Comparison of ENCODE assay signal across 21 cellular contexts in the genomic region with DNA sequence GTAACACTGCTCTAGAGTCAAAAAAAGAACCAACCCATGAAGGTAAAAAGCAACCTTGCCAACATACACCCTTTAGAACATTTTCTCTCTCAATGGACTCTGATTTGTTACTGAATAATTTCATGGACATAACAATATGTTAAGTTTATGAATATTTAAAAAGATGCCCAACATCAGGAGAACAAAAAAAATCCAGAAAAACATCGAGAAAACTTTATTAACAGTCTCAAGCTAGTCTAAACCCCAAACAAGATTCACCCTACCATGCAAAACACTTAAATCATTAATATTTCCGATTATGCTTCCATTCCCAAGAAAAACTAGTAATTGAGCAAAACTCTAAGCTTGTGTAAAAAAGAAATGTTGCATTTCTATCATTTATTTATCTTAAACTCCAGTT. TPM values are rescaled to one million over a fixed set of nuclear protein-coding genes. Genes with fewer than 3 reads are reported as not detected.
DNase-seq lines count a peak whose midpoint lies in the region; ATAC-seq, FAIRE-seq and TF ChIP-seq lines count a peak whose summit lies in the region.
"Had no signal": no experiment of that assay in that cellular context is flagged by ENCODE, and none has a peak within 500 bp of the region (broad histone marks: within the 10 kb centered on the region; RNA-seq: fewer than 3 reads in every experiment).

No MANE protein-coding gene starts in this region.

- TF ChIP-seq RAD21 in GM12878 (IDR thresholded peaks at IDR 0.05; ENCODE audit: insufficient read depth, low read depth, low read length) (no peak), SK-N-SH (IDR thresholded peaks at IDR 0.05; ENCODE audit: low read length) (no peak)

- peaks cover 7% of the 10 kb centered on the region for H3F3A ChIP-seq in SK-N-SH (replicated peaks; ENCODE audit: insufficient read depth)

- H4K20me1 ChIP-seq in BLaER1 (no peaks in the 10 kb centered on the region), Karpas-422 (ENCODE audit: insufficient read depth, low read depth, low read length) (peaks cover 45% of the 10 kb centered on the region), GM12878 (ENCODE audit: control insufficient read depth, insufficient read depth) (no peaks in the 10 kb centered on the region), SK-N-SH (ENCODE audit: insufficient read depth) (no peaks in the 10 kb centered on the region)

- RAD21 ChIA-PET in GM12878 (lab: Charles Lee; ENCODE audit: unreplicated experiment): interaction anchor here (1.0 to 1.9 kb wide), 5 partner anchors 22 to 48 kb away, joined by 4 to 5 read pairs (median 4); no protein-coding TSS in a partner anchor

- H3K9me2 ChIP-seq in Karpas-422 (replicated peaks; ENCODE audit: insufficient read depth, low read length) (no peaks in the 10 kb centered on the region), SK-N-SH (no peaks in the 10 kb centered on the region)

- H3K4me3 ChIP-seq in BLaER1 (peak overlapping the region; percentile 55), Karpas-422 (ENCODE audit: low read length) (peak overlapping the region; percentile 44), GM12878 (peak overlapping the region; percentile 30), SK-N-SH (ENCODE audit: low read depth in 2 of 2, low read length in 1 of 2) (no peak overlapping the region)
- H3K4me3 ChIP-seq: GM23248, PC-9, SJSA1 had no signal

- H3K9ac ChIP-seq in BLaER1 (peak overlapping the region; percentile 61), Karpas-422 (ENCODE audit: low read length) (peak overlapping the region; percentile 38), GM12878 (ENCODE audit: control insufficient read depth, insufficient read depth, low read length) (no peak overlapping the region), SK-N-SH (no peak overlapping the region)
- H3K9ac ChIP-seq: GM23248 had no signal

- H3K36me3 Mint-ChIP-seq in nephron (ENCODE audit: low read depth): no peaks in the 10 kb centered on the region

- H2AFZ ChIP-seq in Karpas-422 (ENCODE audit: low read length): no peak overlapping the region
- H2AFZ ChIP-seq in GM12878 (ENCODE audit: control insufficient read depth, low read depth, low read length): no peak overlapping the region
- no peak overlapping the region for H2AFZ ChIP-seq in SK-N-SH (ENCODE audit: low read depth)
- H2AFZ ChIP-seq: GM23248, PC-9 had no signal

- H3K9me3 ChIP-seq in BLaER1: peaks cover 13% of the 10 kb centered on the region
- H3K9me3 ChIP-seq in Karpas-422 (ENCODE audit: low read length): no peaks in the 10 kb centered on the region
- peaks cover 2% of the 10 kb centered on the region; the same call in 2 of the 3 replicates for H3K9me3 ChIP-seq in GM12878 (replicated peaks; ENCODE audit: control insufficient read depth, insufficient read depth, low read length)
- no peaks in the 10 kb centered on the region for H3K9me3 ChIP-seq in SK-N-SH
- H3K9me3 ChIP-seq: SJSA1 had no signal

- TF ChIP-seq EP300 in GM12878 (IDR thresholded peaks at IDR 0.05; ENCODE audit: borderline replicate concordance in 1 of 2, control insufficient read depth in 1 of 2, low read depth in 2 of 2, low read length in 2 of 2): no peak
- no peak for TF ChIP-seq EP300 in SK-N-SH (IDR thresholded peaks at IDR 0.05; ENCODE audit: borderline replicate concordance in 1 of 2, low read depth in 1 of 2, low read length in 1 of 2)

- peaks cover 55% of the 10 kb centered on the region for H3K4me1 ChIP-seq in BLaER1
- peaks cover 100% of the 10 kb centered on the region for H3K4me1 ChIP-seq in Karpas-422 (ENCODE audit: low read length)
- peaks cover 38% of the 10 kb centered on the region for H3K4me1 ChIP-seq in GM12878 (ENCODE audit: control insufficient read depth, insufficient read depth, low read length)
- H3K4me1 ChIP-seq in SK-N-SH (ENCODE audit: control insufficient read depth in 1 of 2, insufficient read depth in 2 of 2, low read depth in 1 of 2, low read length in 1 of 2): peaks cover 2 to 11% of the 10 kb centered on the region in 2 experiments; a peak in 3 of 4 replicates
- H3K4me1 ChIP-seq: SJSA1 had no signal

- peak overlapping the region; percentile 33 to 82 (median 46) for H3K27ac Mint-ChIP-seq in nephron

- H3K36me3 ChIP-seq in BLaER1: 0 out of 2 replicates have a peak, but pooled peaks cover 5% of the 10 kb centered on the region
- H3K36me3 ChIP-seq in Karpas-422 (ENCODE audit: insufficient read depth, low read length): peaks cover 34% of the 10 kb centered on the region
- H3K36me3 ChIP-seq in GM12878 (ENCODE audit: control insufficient read depth in 2 of 2, insufficient read depth in 2 of 2, low read length in 1 of 2): peaks cover 0 to 5% of the 10 kb centered on the region in 2 experiments; a peak in 2 of 4 replicates
- H3K36me3 ChIP-seq in SK-N-SH (replicated peaks in 1 of 2; ENCODE audit: control insufficient read depth in 1 of 2, insufficient read depth in 2 of 2, low read length in 1 of 2): peaks cover 4% of the 10 kb centered on the region in 2 experiments
- H3K36me3 ChIP-seq: SJSA1 had no signal

- peaks cover 100% of the 10 kb centered on the region for H3K79me2 ChIP-seq in Karpas-422 (ENCODE audit: low read length)
- H3K79me2 ChIP-seq in GM12878 (ENCODE audit: control insufficient read depth, insufficient read depth, low read length): peaks cover 77% of the 10 kb centered on the region
- peaks cover 100% of the 10 kb centered on the region for H3K79me2 ChIP-seq in SK-N-SH (ENCODE audit: insufficient read depth)

- BruUV-seq in GM12878 (replicated peaks; lab: Mats Ljungman, UMichigan): no TSS peak

- SMC1A ChIA-PET in GM12878 (lab: Charles Lee; ENCODE audit: uncharacterized antibody, unreplicated experiment): interaction anchor here (0.8 to 6.6 kb wide), 20 partner anchors 7 to 357 kb away, joined by 3 to 33 read pairs (median 6); no protein-coding TSS in a partner anchor

- no peak overlapping the region for H3K4me3 Mint-ChIP-seq in nephron

- H3K4me2 ChIP-seq in BLaER1: peak overlapping the region; percentile 90
- peak overlapping the region; percentile 82 for H3K4me2 ChIP-seq in Karpas-422 (ENCODE audit: low read depth, low read length, poor library complexity, severe bottlenecking)
- H3K4me2 ChIP-seq in GM12878 (ENCODE audit: control insufficient read depth, insufficient read depth): peak overlapping the region; percentile 76
- H3K4me2 ChIP-seq in SK-N-SH: no peak overlapping the region
- H3K4me2 ChIP-seq: PC-9 had no signal

- in situ Hi-C loops in GM12878 (cut with MboI): no loop called here

- TF ChIP-seq CTCF in GM12878 (IDR thresholded peaks at IDR 0.05 in 2 of 3, conservative IDR thresholded peaks at IDR 0.05 in 1 of 3; ENCODE audit: control insufficient read depth in 2 of 3, extremely low read depth in 1 of 3, insufficient read depth in 1 of 3, low read depth in 3 of 3, low read length in 3 of 3) (no peak), nephron (IDR thresholded peaks at IDR 0.05; ENCODE audit: unreplicated experiment in 3 of 3) (no peak), SK-N-SH (IDR thresholded peaks at IDR 0.05) (no peak)

- FAIRE-seq in GM12878 (lab: Jason Lieb, UNC): no peak
- FAIRE-seq: A204.1 had no signal

- peak; percentile 13; the same call in 1 of the 3 replicates for ATAC-seq in GM12878
- ATAC-seq: HCT116 had no signal

- no peak for DNase-seq in Karpas-422
- DNase-seq in GM12878 (ENCODE audit: low read depth, low spot score): no peak
- no peak for DNase-seq in NCI-H1436 treated with DMSO at 0.1 percent for 48 hours (lab: John Stamatoyannopoulos, UW)
- DNase-seq in 8988T: no peak
- no peak for DNase-seq in SK-N-SH
- DNase-seq in activated CD4-positive, alpha-beta T cell treated with anti-CD3 and anti-CD28 coated beads, Interleukin-2, amount 50 U/mL, for 4 hours: no peak
- DNase-seq: COR-L47; EL; GM23248; KBM-7; NCI-H1417 treated with DMSO at 0.1 percent for 48 hours; NCI-H2029; NCI-H2171; NCI-H446 treated with DMSO at 0.1 percent for 48 hours; NK-92 treated with Interleukin-12 subunit alpha and Interleukin-12 subunit beta, amount 100 ng/mL, for 24 hours; PC-9 had no signal

- H3K27me3 Mint-ChIP-seq in nephron (ENCODE audit: low read depth): no peaks in the 10 kb centered on the region

- H3K27me3 ChIP-seq in BLaER1 (no peaks in the 10 kb centered on the region), Karpas-422 (ENCODE audit: low read length) (no peaks in the 10 kb centered on the region), GM12878 (replicated peaks in 1 of 2; ENCODE audit: control insufficient read depth in 2 of 2, insufficient read depth in 2 of 2, low read length in 1 of 2) (no peaks in the 10 kb centered on the region), SK-N-SH (ENCODE audit: insufficient read depth) (no peaks in the 10 kb centered on the region)
- H3K27me3 ChIP-seq: SJSA1 had no signal

- intact Hi-C loops in GM12878 (cut with micrococcal nuclease; ENCODE audit: unreplicated experiment): no loop called here

- no peaks in the 10 kb centered on the region for H3K9me3 Mint-ChIP-seq in nephron

- peak overlapping the region; percentile 70 for H3K27ac ChIP-seq in BLaER1
- H3K27ac ChIP-seq in Karpas-422 (ENCODE audit: low read length): peak overlapping the region; percentile 91
- H3K27ac ChIP-seq in GM12878 (ENCODE audit: control insufficient read depth, insufficient read depth): peak overlapping the region; percentile 16; the same call in 1 of the 2 replicates
- H3K27ac ChIP-seq in SK-N-SH (ENCODE audit: low read depth in 2 of 2, low read length in 1 of 2): no peak overlapping the region
- H3K27ac ChIP-seq: GM23248, PC-9, SJSA1 had no signal

- POLR2A ChIA-PET in GM12878 (lab: Charles Lee) (interaction anchor here (0.8 to 1.9 kb wide), 8 partner anchors 12 to 29 kb away, joined by 3 to 6 read pairs (median 4); no protein-coding TSS in a partner anchor), SK-N-SH (lab: Yijun Ruan, JAX) (no interaction called here)

- 3% methylated on average over 2 of the region's 2 CpGs for WGBS in GM12878 (ENCODE audit: insufficient coverage, insufficient replicate concordance, low lambda C conversion rate, missing lambda C conversion rate)
- WGBS in SK-N-SH (ENCODE audit: low lambda C conversion rate): 94% methylated on average over 2 of the region's 2 CpGs

- CTCF ChIA-PET in GM12878 (lab: Yijun Ruan, JAX) (interaction anchor here (0.9 to 2.0 kb wide), 9 partner anchors 9 to 165 kb away, joined by 3 to 7 read pairs (median 4); a partner anchor contains a TSS), SK-N-SH (lab: Yijun Ruan, JAX) (interaction anchor here (2.2 kb wide), 1 partner anchor 46 kb away, joined by 10 read pairs; a partner anchor contains a TSS)

- TF ChIP-seq POLR2A in GM12878 (IDR thresholded peaks at IDR 0.05; ENCODE audit: low read depth, low read length): no peak

- H3K4me1 Mint-ChIP-seq in nephron: peaks cover 6% of the 10 kb centered on the region

RNA-seq across cellular contexts. Expression of a gene that starts 46.7 kb away (rescaled TPM):
- total RNA-seq in Karpas-422 (2014; rRNA removed; shearing (Covaris generic); ENCODE audit: low replicate concordance): 120 and 149 TPM in 2 replicates
- total RNA-seq in GM12878 (2013; cell fraction: nucleolus; rRNA removed): 60.2 and 64.2 TPM in 2 replicates
- total RNA-seq in GM12878 (2014; rRNA removed) (26.3 and 29.3 TPM in 2 replicates), GM12878 (2014; rRNA removed; fragmentation: Illumina TruSeq; extraction: Trizol) (27.8 and 28.2 TPM in 2 replicates), GM12878 (2021) (34.0 and 46.6 TPM in 2 replicates)
- polyA plus RNA-seq in GM12878 (2011; ENCODE audit: low read depth): 8.9 TPM
- polyA plus RNA-seq in GM12878 (2011; rRNA removed) (26.1 and 28.0 TPM in 2 replicates), GM12878 (2014; fragmentation: Illumina TruSeq; extraction: Trizol) (23.3 and 26.6 TPM in 2 replicates), GM12878 (2014; fragmentation: Nextera tagmentation; extraction: Ambion mirVana) (10 to 100 TPM in 1 of 2 experiments, 1 to 10 TPM in 1; 6.1 to 15.2 TPM), GM12878 (2014; rRNA removed) (24.2 and 28.1 TPM in 2 replicates), GM12878 (2016; fragmentation: Nextera tagmentation; extraction: Ambion mirVana) (10 to 100 TPM; 33.3 to 38.1 TPM), SK-N-SH (2012; rRNA removed) (22.6 and 23.2 TPM in 2 replicates)
- polyA plus RNA-seq in GM12878 (2011; cell fraction: cytosol; rRNA removed): 14.5 and 15.8 TPM in 2 replicates
- 77.3 and 96.7 TPM in 2 replicates for polyA plus RNA-seq in GM12878 (2011; cell fraction: nucleus; rRNA removed)
- 11.0 and 12.1 TPM in 2 replicates for polyA plus RNA-seq in GM12878 (2012)
- polyA minus RNA-seq in GM12878 (2011; rRNA and poly(A)+ RNA removed): 39.3 and 41.8 TPM in 2 replicates
- polyA minus RNA-seq in GM12878 (2011; cell fraction: cytosol; rRNA and poly(A)+ RNA removed): 7.9 and 12.3 TPM in 2 replicates
- polyA minus RNA-seq in GM12878 (2011; cell fraction: nucleus; rRNA and poly(A)+ RNA removed): 34.5 and 77.9 TPM in 2 replicates
- polyA plus RNA-seq in SK-N-SH (2012; cell fraction: cytosol; rRNA removed): 19.3 and 20.5 TPM in 2 replicates
- polyA plus RNA-seq in SK-N-SH (2012; cell fraction: nucleus; rRNA removed): 53.0 and 90.2 TPM in 2 replicates

Comparison
In these comparisons a context has a peak if more than half of its experiments do, and no peak if none do; other contexts are left out.
1. H3K27ac ChIP-seq: peak in BLaER1 (single experiment), Karpas-422 (single experiment) and GM12878 (single experiment); none in SK-N-SH (0 of 2).
2. H3K4me3 ChIP-seq: peak in BLaER1 (single experiment), Karpas-422 (single experiment) and GM12878 (single experiment); none in SK-N-SH (0 of 2).
3. H3K9ac ChIP-seq: peak in BLaER1 (single experiment) and Karpas-422 (single experiment); none in GM12878 (single experiment) and SK-N-SH (single experiment).